ENCODE assay signal across 16 cellular contexts in genomic region chr7:158777793-158778192, GRCh38. TPM values are rescaled to one million over a fixed set of nuclear protein-coding genes. Genes with fewer than 3 reads are reported as not detected.
DNase-seq lines count a peak whose midpoint lies in the region; ATAC-seq and TF ChIP-seq lines count a peak whose summit lies in the region.
"Had no signal": no experiment of that assay in that cellular context is flagged by ENCODE, and none has a peak within 500 bp of the region (broad histone marks: within the 10 kb centered on the region; RNA-seq: fewer than 3 reads in every experiment).

No MANE protein-coding gene starts in this region.

- H3K9me3 ChIP-seq in CD4-positive, alpha-beta memory T cell (ENCODE audit: control insufficient read depth in 1 of 2, low read length in 2 of 2), result no peaks in the 10 kb centered on the region
- H3K9me3 ChIP-seq in esophagus muscularis mucosa, result no peaks in the 10 kb centered on the region
- H3K9me3 ChIP-seq: Peyer's patch had no signal

- no peak for TF ChIP-seq EP300 in esophagus muscularis mucosa (IDR thresholded peaks at IDR 0.05)

- no peak for TF ChIP-seq POLR2A in esophagus muscularis mucosa (IDR thresholded peaks at IDR 0.05; ENCODE audit: low read depth)

- H3K4me3 Mint-ChIP-seq in activated CD8-positive, alpha-beta T cell treated with anti-CD3 and anti-CD28 coated beads for 36 hours, result no peak overlapping the region
- no peak overlapping the region for H3K4me3 Mint-ChIP-seq in activated CD8-positive, alpha-beta T cell treated with anti-CD3 and anti-CD28 coated beads, Interleukin-2, amount 10 ng/mL, durations not matched to agents 7 days and 5 days
- H3K4me3 Mint-ChIP-seq in CD4-positive, alpha-beta memory T cell, result peak overlapping the region in 2 of 8 donors; percentile 28 to 47
- no peak overlapping the region for H3K4me3 Mint-ChIP-seq in osteocyte (ENCODE audit: unreplicated experiment)
- H3K4me3 Mint-ChIP-seq: B cell had no signal

- H3K36me3 Mint-ChIP-seq in activated CD8-positive, alpha-beta T cell treated with anti-CD3 and anti-CD28 coated beads for 36 hours (ENCODE audit: low read depth), result peaks cover 35% of the 10 kb centered on the region
- H3K36me3 Mint-ChIP-seq in activated CD8-positive, alpha-beta T cell treated with anti-CD3 and anti-CD28 coated beads, Interleukin-2, amount 10 ng/mL, durations not matched to agents 7 days and 5 days (ENCODE audit: low read depth), result peaks cover 41% of the 10 kb centered on the region
- peaks cover 43 to 53% of the 10 kb centered on the region in 2 donors for H3K36me3 Mint-ChIP-seq in CD4-positive, alpha-beta memory T cell
- H3K36me3 Mint-ChIP-seq in osteocyte (ENCODE audit: unreplicated experiment), result peaks cover 32% of the 10 kb centered on the region

- H3K4me3 ChIP-seq in CD4-positive, alpha-beta memory T cell (ENCODE audit: low read length in 2 of 2), result no peak overlapping the region
- H3K4me3 ChIP-seq in esophagus muscularis mucosa, result no peak overlapping the region
- H3K4me3 ChIP-seq: Peyer's patch had no signal

- POLR2A ChIA-PET in activated CD8-positive, alpha-beta T cell treated with anti-CD3 and anti-CD28 coated beads for 36 hours (lab: Charles Lee), result no interaction called here
- POLR2A ChIA-PET in activated CD8-positive, alpha-beta T cell treated with anti-CD3 and anti-CD28 coated beads, Interleukin-2, amount 10 ng/mL, durations not matched to agents 7 days and 5 days (lab: Charles Lee), result no interaction called here
- POLR2A ChIA-PET in CD4-positive, alpha-beta memory T cell (lab: Charles Lee; ENCODE audit: partially characterized antibody), result interaction anchor here (1.3 to 2.1 kb wide), 3 partner anchors 35 to 79 kb away, joined by 3 to 11 read pairs (median 6); partner anchors contain the start of gene DYNC2I1

- no peak for DNase-seq in activated CD8-positive, alpha-beta T cell treated with anti-CD3 and anti-CD28 coated beads for 36 hours
- no peak for DNase-seq in activated CD8-positive, alpha-beta T cell treated with anti-CD3 and anti-CD28 coated beads, Interleukin-2, amount 10 ng/mL, durations not matched to agents 7 days and 5 days
- DNase-seq in CD4-positive, alpha-beta memory T cell, result no peak
- DNase-seq in esophagus muscularis mucosa (ENCODE audit: extremely low spot score) (no peak), osteocyte (ENCODE audit: extremely low spot score, unreplicated experiment) (no peak), KG1 (lab: John Stamatoyannopoulos, UW) (no peak)
- DNase-seq: Calu3, DMS53, MM.1S, NCI-H1092, NCI-H146, NCI-H2081 treated with DMSO at 0.1 percent for 48 hours, Peyer's patch had no signal

- no peaks in the 10 kb centered on the region for H3K27me3 ChIP-seq in CD4-positive, alpha-beta memory T cell (ENCODE audit: insufficient read depth, low read length)
- H3K27me3 ChIP-seq in esophagus muscularis mucosa, result no peaks in the 10 kb centered on the region
- H3K27me3 ChIP-seq: Peyer's patch had no signal

- WGBS in esophagus muscularis mucosa, result 80% methylated on average over 10 of the region's 10 CpGs

- ATAC-seq in activated CD8-positive, alpha-beta T cell treated with anti-CD3 and anti-CD28 coated beads for 36 hours, result no peak
- ATAC-seq in activated CD8-positive, alpha-beta T cell treated with anti-CD3 and anti-CD28 coated beads, Interleukin-2, amount 10 ng/mL, durations not matched to agents 7 days and 5 days, result no peak
- ATAC-seq in GM18870 (IDR thresholded peaks at IDR 0.05; ENCODE audit: unreplicated experiment) (no peak), GM21447 (IDR thresholded peaks at IDR 0.05; ENCODE audit: unreplicated experiment) (no peak)

- intact Hi-C loops in activated CD8-positive, alpha-beta T cell treated with anti-CD3 and anti-CD28 coated beads for 36 hours (cut with micrococcal nuclease), result no loop called here
- intact Hi-C loops in CD4-positive, alpha-beta memory T cell (cut with micrococcal nuclease), result loop anchor here (2.0 kb wide), 1 partner anchor 79 kb away; the partner anchor contains the start of gene DYNC2I1
- intact Hi-C loops in esophagus muscularis mucosa (cut with DNase I), result loop anchor here (5.0 kb wide), 1 partner anchor 35 kb away; no protein-coding TSS in a partner anchor

- CTCF ChIA-PET in activated CD8-positive, alpha-beta T cell treated with anti-CD3 and anti-CD28 coated beads for 36 hours (lab: Charles Lee), result interaction anchor here (1.4 kb wide), 1 partner anchor 10 kb away, joined by 3 read pairs; no protein-coding TSS in a partner anchor
- CTCF ChIA-PET in activated CD8-positive, alpha-beta T cell treated with anti-CD3 and anti-CD28 coated beads, Interleukin-2, amount 10 ng/mL, durations not matched to agents 7 days and 5 days (lab: Charles Lee), result no interaction called here
- CTCF ChIA-PET in CD4-positive, alpha-beta memory T cell (lab: Charles Lee; ENCODE audit: partially characterized antibody), result interaction anchor here (0.9 kb wide), 1 partner anchor 199 kb away, joined by 4 read pairs; no protein-coding TSS in a partner anchor

- H3K27ac Mint-ChIP-seq in activated CD8-positive, alpha-beta T cell treated with anti-CD3 and anti-CD28 coated beads for 36 hours, result peak overlapping the region; percentile 10
- no peak overlapping the region for H3K27ac Mint-ChIP-seq in activated CD8-positive, alpha-beta T cell treated with anti-CD3 and anti-CD28 coated beads, Interleukin-2, amount 10 ng/mL, durations not matched to agents 7 days and 5 days
- peak overlapping the region in 5 of 7 donors; percentile 4 to 83 (median 25) for H3K27ac Mint-ChIP-seq in CD4-positive, alpha-beta memory T cell
- peak overlapping the region; percentile 43 for H3K27ac Mint-ChIP-seq in osteocyte (ENCODE audit: unreplicated experiment)
- H3K27ac Mint-ChIP-seq: B cell had no signal

- no peaks in the 10 kb centered on the region for H3K27me3 Mint-ChIP-seq in activated CD8-positive, alpha-beta T cell treated with anti-CD3 and anti-CD28 coated beads for 36 hours
- no peaks in the 10 kb centered on the region for H3K27me3 Mint-ChIP-seq in activated CD8-positive, alpha-beta T cell treated with anti-CD3 and anti-CD28 coated beads, Interleukin-2, amount 10 ng/mL, durations not matched to agents 7 days and 5 days (ENCODE audit: low read depth)
- no peaks in the 10 kb centered on the region for H3K27me3 Mint-ChIP-seq in CD4-positive, alpha-beta memory T cell
- no peaks in the 10 kb centered on the region for H3K27me3 Mint-ChIP-seq in osteocyte (ENCODE audit: unreplicated experiment)
- H3K27me3 Mint-ChIP-seq: B cell had no signal

- no peak overlapping the region for H3K27ac ChIP-seq in CD4-positive, alpha-beta memory T cell (ENCODE audit: low read depth, low read length)
- H3K27ac ChIP-seq in esophagus muscularis mucosa (replicated peaks in 1 of 4), result peak overlapping the region; percentile 80 to 89 (median 86)

- no peak for TF ChIP-seq CTCF in activated CD8-positive, alpha-beta T cell treated with anti-CD3 and anti-CD28 coated beads for 36 hours (IDR thresholded peaks at IDR 0.05)
- TF ChIP-seq CTCF in esophagus muscularis mucosa (IDR thresholded peaks at IDR 0.05) (no peak), osteocyte (IDR thresholded peaks at IDR 0.05) (no peak)

- peaks cover 33% of the 10 kb centered on the region for H3K4me1 Mint-ChIP-seq in activated CD8-positive, alpha-beta T cell treated with anti-CD3 and anti-CD28 coated beads for 36 hours (ENCODE audit: low read depth)
- H3K4me1 Mint-ChIP-seq in activated CD8-positive, alpha-beta T cell treated with anti-CD3 and anti-CD28 coated beads, Interleukin-2, amount 10 ng/mL, durations not matched to agents 7 days and 5 days (ENCODE audit: low read depth), result peaks cover 15% of the 10 kb centered on the region
- H3K4me1 Mint-ChIP-seq in CD4-positive, alpha-beta memory T cell, result peaks cover 19 to 38% (median 34%) of the 10 kb centered on the region in 4 donors
- H3K4me1 Mint-ChIP-seq in osteocyte (ENCODE audit: unreplicated experiment), result peaks cover 9% of the 10 kb centered on the region
- H3K4me1 Mint-ChIP-seq: B cell had no signal

- H3K9me3 Mint-ChIP-seq in activated CD8-positive, alpha-beta T cell treated with anti-CD3 and anti-CD28 coated beads for 36 hours, result no peaks in the 10 kb centered on the region
- H3K9me3 Mint-ChIP-seq in activated CD8-positive, alpha-beta T cell treated with anti-CD3 and anti-CD28 coated beads, Interleukin-2, amount 10 ng/mL, durations not matched to agents 7 days and 5 days (ENCODE audit: insufficient read depth), result no peaks in the 10 kb centered on the region
- no peaks in the 10 kb centered on the region for H3K9me3 Mint-ChIP-seq in CD4-positive, alpha-beta memory T cell
- no peaks in the 10 kb centered on the region for H3K9me3 Mint-ChIP-seq in osteocyte (ENCODE audit: unreplicated experiment)

- peaks cover 35% of the 10 kb centered on the region for H3K4me1 ChIP-seq in CD4-positive, alpha-beta memory T cell (ENCODE audit: insufficient read depth, low read length)
- H3K4me1 ChIP-seq in esophagus muscularis mucosa, result peaks cover 33 to 54% (median 42%) of the 10 kb centered on the region in 4 donors

- H3K36me3 ChIP-seq in CD4-positive, alpha-beta memory T cell (ENCODE audit: insufficient read depth, low read length), result peaks cover 41% of the 10 kb centered on the region
- peaks cover 22 to 61% (median 37%) of the 10 kb centered on the region in 4 donors for H3K36me3 ChIP-seq in esophagus muscularis mucosa

RNA-seq across cellular contexts. Expression of gene ESYT2, which starts 51.5 kb away (rescaled TPM):
- 10 to 100 TPM; 55.5 to 56.6 TPM for total RNA-seq in activated CD8-positive, alpha-beta T cell treated with anti-CD3 and anti-CD28 coated beads for 36 hours
- 10 to 100 TPM; 85.0 to 85.9 TPM for total RNA-seq in activated CD8-positive, alpha-beta T cell treated with anti-CD3 and anti-CD28 coated beads, Interleukin-2, amount 10 ng/mL, durations not matched to agents 7 days and 5 days
- total RNA-seq in CD4-positive, alpha-beta memory T cell, result 100 to 1,000 TPM; 114 to 116 TPM
- 10 to 100 TPM; 52.3 to 99.4 TPM for polyA plus RNA-seq in CD4-positive, alpha-beta memory T cell
- 100 to 1,000 TPM; 166 to 235 (median 202) TPM for total RNA-seq in esophagus muscularis mucosa
- total RNA-seq in osteocyte, result 146 and 156 TPM in 2 replicates
